1 cellular context compared by ENCODE assay signal in the genomic region with DNA sequence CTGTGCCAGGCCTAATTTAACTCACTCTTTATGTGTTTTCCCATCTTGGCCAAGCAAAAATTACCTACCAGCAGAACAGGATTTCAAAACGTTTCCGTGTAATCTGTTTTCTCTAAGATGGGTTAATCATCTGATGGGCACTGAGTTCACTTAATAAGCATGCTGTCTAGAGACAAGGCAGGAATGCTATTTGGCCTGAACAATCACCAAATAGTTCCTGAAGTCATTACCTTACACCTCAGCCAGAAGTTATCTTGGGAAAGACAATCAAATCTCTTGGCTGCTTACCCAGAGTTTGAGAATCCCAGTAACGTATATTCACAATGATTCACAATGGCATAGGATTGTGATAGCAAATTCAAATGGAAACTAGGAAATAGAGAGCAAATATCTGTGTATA.
TF ChIP-seq lines count a peak whose summit lies in the region.

No MANE protein-coding gene starts in this region.

TF ChIP-seq in IMR-90, 13 proteins besides CTCF, POLR2A, EP300 and RAD21 (continued from another document):
- no peak for TF ChIP-seq CHD1 (IDR thresholded peaks at IDR 0.05; ENCODE audit: low read depth, low read length)
- TF ChIP-seq, protein P1, sequence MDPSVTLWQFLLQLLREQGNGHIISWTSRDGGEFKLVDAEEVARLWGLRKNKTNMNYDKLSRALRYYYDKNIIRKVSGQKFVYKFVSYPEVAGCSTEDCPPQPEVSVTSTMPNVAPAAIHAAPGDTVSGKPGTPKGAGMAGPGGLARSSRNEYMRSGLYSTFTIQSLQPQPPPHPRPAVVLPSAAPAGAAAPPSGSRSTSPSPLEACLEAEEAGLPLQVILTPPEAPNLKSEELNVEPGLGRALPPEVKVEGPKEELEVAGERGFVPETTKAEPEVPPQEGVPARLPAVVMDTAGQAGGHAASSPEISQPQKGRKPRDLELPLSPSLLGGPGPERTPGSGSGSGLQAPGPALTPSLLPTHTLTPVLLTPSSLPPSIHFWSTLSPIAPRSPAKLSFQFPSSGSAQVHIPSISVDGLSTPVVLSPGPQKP (IDR thresholded peaks at IDR 0.05; ENCODE audit: borderline replicate concordance, low read depth, low read length): no peak
- TF ChIP-seq, protein P2, sequence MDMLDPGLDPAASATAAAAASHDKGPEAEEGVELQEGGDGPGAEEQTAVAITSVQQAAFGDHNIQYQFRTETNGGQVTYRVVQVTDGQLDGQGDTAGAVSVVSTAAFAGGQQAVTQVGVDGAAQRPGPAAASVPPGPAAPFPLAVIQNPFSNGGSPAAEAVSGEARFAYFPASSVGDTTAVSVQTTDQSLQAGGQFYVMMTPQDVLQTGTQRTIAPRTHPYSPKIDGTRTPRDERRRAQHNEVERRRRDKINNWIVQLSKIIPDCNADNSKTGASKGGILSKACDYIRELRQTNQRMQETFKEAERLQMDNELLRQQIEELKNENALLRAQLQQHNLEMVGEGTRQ (IDR thresholded peaks at IDR 0.05; ENCODE audit: low read depth, low read length): no peak
- no peak for TF ChIP-seq SMC3 (IDR thresholded peaks at IDR 0.05; ENCODE audit: low read depth, low read length)
